In the genomic region with DNA sequence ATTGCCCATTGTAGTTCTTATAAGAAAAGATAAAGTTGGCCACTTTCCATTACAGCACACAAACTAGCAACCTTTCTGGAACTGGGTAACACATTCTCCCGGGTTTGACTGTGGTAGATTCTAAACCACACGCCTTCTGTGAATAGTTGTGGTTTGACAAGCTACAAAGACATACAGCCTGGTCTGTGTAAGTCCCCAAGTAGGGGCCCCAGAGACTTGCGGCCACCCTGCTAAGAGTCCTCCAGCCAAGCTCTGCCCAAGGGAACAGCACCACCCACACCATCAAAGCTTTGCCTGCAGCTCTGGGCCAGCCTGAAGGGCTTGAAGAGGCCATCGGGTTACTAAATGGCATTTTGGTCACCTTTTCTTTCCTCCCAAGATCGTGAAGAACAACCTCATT, we compare ENCODE assay signal across 1 cellular context.
TF ChIP-seq lines count a peak whose summit lies in the region.

No MANE protein-coding gene starts in this region.

TF ChIP-seq in GM12878, 131 proteins besides CTCF, POLR2A, EP300 and RAD21 (continued from another document and continues in another):
- TF ChIP-seq SP1 (IDR thresholded peaks at IDR 0.05; ENCODE audit: low read depth, low read length) (peak; percentile 68), RFX5 (IDR thresholded peaks at IDR 0.05; ENCODE audit: low read depth, low read length) (no peak), JUNB (IDR thresholded peaks at IDR 0.05) (no peak), MEF2B (IDR thresholded peaks at IDR 0.05; ENCODE audit: partially characterized antibody, poor library complexity, severe bottlenecking) (peak; percentile 96), ZNF217 (IDR thresholded peaks at IDR 0.05) (no peak), MTA2 (IDR thresholded peaks at IDR 0.05; ENCODE audit: low read depth) (peak; percentile 63), MXI1 (IDR thresholded peaks at IDR 0.05; ENCODE audit: low read depth, low read length) (no peak), ZNF24 (IDR thresholded peaks at IDR 0.05) (no peak), NFYA (IDR thresholded peaks at IDR 0.05; ENCODE audit: borderline replicate concordance, low read depth, low read length) (no peak), BHLHE40 (IDR thresholded peaks at IDR 0.05; ENCODE audit: borderline replicate concordance in 1 of 2, low read depth in 2 of 2, low read length in 1 of 2) (peak in 1 of 2 experiments; percentile 56; a peak in 2 of 4 replicates), ZZZ3 (IDR thresholded peaks at IDR 0.05; ENCODE audit: control insufficient read depth, insufficient read length, low read depth) (no peak), MYC (IDR thresholded peaks at IDR 0.05; ENCODE audit: insufficient read depth, insufficient read length, insufficient replicate concordance, low read length, severe bottlenecking) (no peak), TCF3 (IDR thresholded peaks at IDR 0.05; ENCODE audit: borderline replicate concordance, insufficient read depth, low read depth, low read length) (no peak), DPF2 (IDR thresholded peaks at IDR 0.05) (peak; percentile 45; the same call in 1 of the 2 replicates), IRF3 (IDR thresholded peaks at IDR 0.05) (no peak), RELB (IDR thresholded peaks at IDR 0.05; ENCODE audit: low read depth) (no peak), ZNF687 (IDR thresholded peaks at IDR 0.05) (no peak), KDM1A (IDR thresholded peaks at IDR 0.05; ENCODE audit: borderline replicate concordance) (no peak), MTA3 (IDR thresholded peaks at IDR 0.05; ENCODE audit: borderline replicate concordance, low read length) (0 out of 2 replicates have a peak, but pooled peaks have one; percentile 67), CHD1 (IDR thresholded peaks at IDR 0.05; ENCODE audit: low read depth, low read length) (no peak), GATAD2B (conservative IDR thresholded peaks at IDR 0.05; ENCODE audit: low read depth) (no peak), PAX5 (IDR thresholded peaks at IDR 0.05; ENCODE audit: borderline replicate concordance, low read depth, low read length) (peak; percentile 87), RBBP5 (conservative IDR thresholded peaks at IDR 0.05) (no peak), CEBPB (IDR thresholded peaks at IDR 0.05; ENCODE audit: borderline replicate concordance in 1 of 2, low read depth in 2 of 2, low read length in 2 of 2) (no peak), POU2F2 (IDR thresholded peaks at IDR 0.05; ENCODE audit: borderline replicate concordance, low read depth, low read length) (peak; percentile 27; the same call in 1 of the 3 replicates), FOXM1 (IDR thresholded peaks at IDR 0.05; ENCODE audit: low read depth, low read length) (peak; percentile 86), IRF5 (IDR thresholded peaks at IDR 0.05; ENCODE audit: borderline replicate concordance) (no peak), PML (IDR thresholded peaks at IDR 0.05; ENCODE audit: low read length) (0 out of 2 replicates have a peak, but pooled peaks have one; percentile 41), HDGF (IDR thresholded peaks at IDR 0.05) (no peak), SMARCA5 (IDR thresholded peaks at IDR 0.05) (no peak), STAT3 (IDR thresholded peaks at IDR 0.05; ENCODE audit: low read depth, low read length) (no peak), NR2F1 (conservative IDR thresholded peaks at IDR 0.05) (peak; percentile 47; the same call in 1 of the 2 replicates), IKZF2 (IDR thresholded peaks at IDR 0.05) (peak; percentile 70 to 73; a peak in 3 of 4 replicates), ZBTB4 (CRISPR knock-in tag; IDR thresholded peaks at IDR 0.05) (no peak), HCFC1 (IDR thresholded peaks at IDR 0.05; ENCODE audit: low read length) (no peak), SUZ12 (IDR thresholded peaks at IDR 0.05; ENCODE audit: unreplicated experiment) (no peak), ESRRA (IDR thresholded peaks at IDR 0.05; ENCODE audit: low read length) (no peak), RUNX3 (IDR thresholded peaks at IDR 0.05; ENCODE audit: low read length) (peak; percentile 99), BRCA1 (IDR thresholded peaks at IDR 0.05; ENCODE audit: low read depth, low read length) (no peak), SREBF2 (IDR thresholded peaks at IDR 0.05; ENCODE audit: low read length) (no peak), EGR1 (IDR thresholded peaks at IDR 0.05; ENCODE audit: borderline replicate concordance in 1 of 2, low read depth in 2 of 2, low read length in 2 of 2) (no peak)
- TF ChIP-seq, protein P1, sequence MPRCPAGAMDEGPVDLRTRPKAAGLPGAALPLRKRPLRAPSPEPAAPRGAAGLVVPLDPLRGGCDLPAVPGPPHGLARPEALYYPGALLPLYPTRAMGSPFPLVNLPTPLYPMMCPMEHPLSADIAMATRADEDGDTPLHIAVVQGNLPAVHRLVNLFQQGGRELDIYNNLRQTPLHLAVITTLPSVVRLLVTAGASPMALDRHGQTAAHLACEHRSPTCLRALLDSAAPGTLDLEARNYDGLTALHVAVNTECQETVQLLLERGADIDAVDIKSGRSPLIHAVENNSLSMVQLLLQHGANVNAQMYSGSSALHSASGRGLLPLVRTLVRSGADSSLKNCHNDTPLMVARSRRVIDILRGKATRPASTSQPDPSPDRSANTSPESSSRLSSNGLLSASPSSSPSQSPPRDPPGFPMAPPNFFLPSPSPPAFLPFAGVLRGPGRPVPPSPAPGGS (IDR thresholded peaks at IDR 0.05; ENCODE audit: borderline replicate concordance, insufficient read depth, low read depth, low read length, poor library complexity, severe bottlenecking): no peak
- TF ChIP-seq, protein P2, sequence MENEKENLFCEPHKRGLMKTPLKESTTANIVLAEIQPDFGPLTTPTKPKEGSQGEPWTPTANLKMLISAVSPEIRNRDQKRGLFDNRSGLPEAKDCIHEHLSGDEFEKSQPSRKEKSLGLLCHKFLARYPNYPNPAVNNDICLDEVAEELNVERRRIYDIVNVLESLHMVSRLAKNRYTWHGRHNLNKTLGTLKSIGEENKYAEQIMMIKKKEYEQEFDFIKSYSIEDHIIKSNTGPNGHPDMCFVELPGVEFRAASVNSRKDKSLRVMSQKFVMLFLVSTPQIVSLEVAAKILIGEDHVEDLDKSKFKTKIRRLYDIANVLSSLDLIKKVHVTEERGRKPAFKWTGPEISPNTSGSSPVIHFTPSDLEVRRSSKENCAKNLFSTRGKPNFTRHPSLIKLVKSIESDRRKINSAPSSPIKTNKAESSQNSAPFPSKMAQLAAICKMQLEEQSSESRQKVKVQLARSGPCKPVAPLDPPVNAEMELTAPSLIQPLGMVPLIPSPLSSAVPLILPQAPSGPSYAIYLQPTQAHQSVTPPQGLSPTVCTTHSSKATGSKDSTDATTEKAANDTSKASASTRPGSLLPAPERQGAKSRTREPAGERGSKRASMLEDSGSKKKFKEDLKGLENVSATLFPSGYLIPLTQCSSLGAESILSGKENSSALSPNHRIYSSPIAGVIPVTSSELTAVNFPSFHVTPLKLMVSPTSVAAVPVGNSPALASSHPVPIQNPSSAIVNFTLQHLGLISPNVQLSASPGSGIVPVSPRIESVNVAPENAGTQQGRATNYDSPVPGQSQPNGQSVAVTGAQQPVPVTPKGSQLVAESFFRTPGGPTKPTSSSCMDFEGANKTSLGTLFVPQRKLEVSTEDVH (IDR thresholded peaks at IDR 0.05; ENCODE audit: low read depth, partially characterized antibody): no peak
- TF ChIP-seq, protein P3, sequence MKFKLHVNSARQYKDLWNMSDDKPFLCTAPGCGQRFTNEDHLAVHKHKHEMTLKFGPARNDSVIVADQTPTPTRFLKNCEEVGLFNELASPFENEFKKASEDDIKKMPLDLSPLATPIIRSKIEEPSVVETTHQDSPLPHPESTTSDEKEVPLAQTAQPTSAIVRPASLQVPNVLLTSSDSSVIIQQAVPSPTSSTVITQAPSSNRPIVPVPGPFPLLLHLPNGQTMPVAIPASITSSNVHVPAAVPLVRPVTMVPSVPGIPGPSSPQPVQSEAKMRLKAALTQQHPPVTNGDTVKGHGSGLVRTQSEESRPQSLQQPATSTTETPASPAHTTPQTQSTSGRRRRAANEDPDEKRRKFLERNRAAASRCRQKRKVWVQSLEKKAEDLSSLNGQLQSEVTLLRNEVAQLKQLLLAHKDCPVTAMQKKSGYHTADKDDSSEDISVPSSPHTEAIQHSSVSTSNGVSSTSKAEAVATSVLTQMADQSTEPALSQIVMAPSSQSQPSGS (IDR thresholded peaks at IDR 0.05; ENCODE audit: low read length): peak; percentile 80
